9 cellular contexts compared by ENCODE assay signal in genomic region chr1:147640553-147641165, GRCh38. TPM values are rescaled to one million over a fixed set of nuclear protein-coding genes. Genes with fewer than 3 reads are reported as not detected.
DNase-seq lines count a peak whose midpoint lies in the region; ATAC-seq and TF ChIP-seq lines count a peak whose summit lies in the region.
"Had no signal": no experiment of that assay in that cellular context is flagged by ENCODE, and none has a peak within 500 bp of the region (broad histone marks: within the 10 kb centered on the region; RNA-seq: fewer than 3 reads in every experiment).

No MANE protein-coding gene starts in this region.

- H2BK15ac ChIP-seq in neuronal stem cell (ENCODE audit: low read length), result no peak overlapping the region

- DNase-seq in Caco-2 (peak; percentile 72 to 81), HT1080 (ENCODE audit: low read depth) (peak; percentile 87), PC-3 (peak; percentile 93), fibroblast of gingiva (ENCODE audit: low read depth) (peak; percentile 66), neuronal stem cell (ENCODE audit: low spot score) (peak; percentile 72), stromal cell of bone marrow (ENCODE audit: low read depth) (peak; percentile 31)
- DNase-seq in activated T-cell treated with anti-CD3 and anti-CD28 coated beads, Interleukin-2, amount 50 U/mL, for 1 hour, result peak; percentile 72

- POLR2A ChIA-PET in Caco-2 (lab: Charles Lee), result no interaction called here
- POLR2A ChIA-PET in PC-3 (lab: Charles Lee; ENCODE audit: unreplicated experiment), result no interaction called here

- intact Hi-C loops in Caco-2 (cut with micrococcal nuclease; ENCODE audit: unreplicated experiment) (loop anchor here (1.0 kb wide), 2 partner anchors 125 to 252 kb away; no protein-coding TSS in a partner anchor), PC-3 (cut with micrococcal nuclease) (loop anchor here (1.0 to 2.0 kb wide), 3 partner anchors 30 to 125 kb away; partner anchors contain the start of gene ACP6)

- H4K91ac ChIP-seq in neuronal stem cell (ENCODE audit: low read depth, low read length, poor library complexity), result no peak overlapping the region

- H3K18ac ChIP-seq in neuronal stem cell (ENCODE audit: low read length), result no peak overlapping the region

- BruUV-seq in Caco-2 (replicated peaks; lab: Mats Ljungman, UMichigan) (no TSS peak), PC-3 (replicated peaks; lab: Mats Ljungman, UMichigan) (no TSS peak)

- no peak overlapping the region for H3K4me3 Mint-ChIP-seq in Caco-2 (ENCODE audit: unreplicated experiment)
- H3K4me3 Mint-ChIP-seq: activated naive CD8-positive, alpha-beta T cell had no signal

- H3K23ac ChIP-seq in neuronal stem cell (ENCODE audit: low read depth, low read length, poor library complexity), result no peak overlapping the region

- peaks cover 1% of the 10 kb centered on the region for H3K36me3 ChIP-seq in Caco-2 (ENCODE audit: control insufficient read depth, insufficient read depth, low read length)
- H3K36me3 ChIP-seq in PC-3 (ENCODE audit: low read depth, low read length), result peaks cover 17% of the 10 kb centered on the region
- H3K36me3 ChIP-seq in neuronal stem cell (replicated peaks in 1 of 2; ENCODE audit: control insufficient read depth in 2 of 2, insufficient read depth in 2 of 2, low read length in 2 of 2), result peaks cover 5 to 13% of the 10 kb centered on the region in 2 donors

- TF ChIP-seq CTCF in Caco-2 (IDR thresholded peaks at IDR 0.05; ENCODE audit: insufficient read depth in 1 of 2, low read depth in 1 of 2, low read length in 1 of 2, severe bottlenecking in 1 of 2, unreplicated experiment in 1 of 2), result peak; percentile 83 to 91
- peak; percentile 96 for TF ChIP-seq CTCF in PC-3 (conservative IDR thresholded peaks at IDR 0.05; ENCODE audit: low read depth, low read length)

- peaks cover 11% of the 10 kb centered on the region for H3K4me1 Mint-ChIP-seq in Caco-2 (ENCODE audit: low read depth, unreplicated experiment)

- peaks cover 18% of the 10 kb centered on the region for H3K4me1 ChIP-seq in Caco-2
- peaks cover 15% of the 10 kb centered on the region; the same call in 1 of the 2 replicates for H3K4me1 ChIP-seq in PC-3 (ENCODE audit: insufficient read depth, low read length)
- peaks cover 1 to 4% of the 10 kb centered on the region in 2 donors for H3K4me1 ChIP-seq in neuronal stem cell (ENCODE audit: control insufficient read depth in 2 of 2, insufficient read depth in 1 of 2, low read depth in 1 of 2, low read length in 2 of 2)

- H3K4me2 ChIP-seq in PC-3 (ENCODE audit: low read length) (peak overlapping the region; percentile 27; the same call in 1 of the 2 replicates), neuronal stem cell (ENCODE audit: insufficient read depth, low read length, poor library complexity, severe bottlenecking) (peak overlapping the region; percentile 27)

- peak overlapping the region; percentile 50; the same call in 1 of the 2 replicates for H2AFZ ChIP-seq in PC-3 (ENCODE audit: low read length)
- no peak overlapping the region for H2AFZ ChIP-seq in neuronal stem cell (ENCODE audit: low read length)

- H3K27ac Mint-ChIP-seq in Caco-2 (ENCODE audit: unreplicated experiment), result no peak overlapping the region
- H3K27ac Mint-ChIP-seq: activated naive CD8-positive, alpha-beta T cell had no signal

- no peak overlapping the region for H2BK5ac ChIP-seq in neuronal stem cell (ENCODE audit: low read length)

- H4K8ac ChIP-seq in neuronal stem cell (ENCODE audit: low read depth, low read length), result no peak overlapping the region

- H3F3A ChIP-seq in PC-3 (ENCODE audit: low read length, unreplicated experiment), result no peaks in the 10 kb centered on the region

- no peaks in the 10 kb centered on the region for H3K27me3 Mint-ChIP-seq in Caco-2 (ENCODE audit: insufficient read depth, unreplicated experiment)
- H3K27me3 Mint-ChIP-seq: activated naive CD8-positive, alpha-beta T cell had no signal

- WGBS in neuronal stem cell (ENCODE audit: extremely low coverage in 2 of 2, insufficient read length in 2 of 2, insufficient replicate concordance in 1 of 2), 2 donors, result no CpG with 5 or more reads among the region's 9 CpGs

- H3K9me3 Mint-ChIP-seq in Caco-2 (ENCODE audit: unreplicated experiment), result no peaks in the 10 kb centered on the region

- H3K36me3 Mint-ChIP-seq in Caco-2 (ENCODE audit: insufficient read depth, unreplicated experiment), result no peaks in the 10 kb centered on the region

- no peaks in the 10 kb centered on the region for H3K27me3 ChIP-seq in Caco-2 (replicated peaks; ENCODE audit: control insufficient read depth, insufficient read depth, low read length)
- H3K27me3 ChIP-seq in PC-3 (ENCODE audit: low read length), result no peaks in the 10 kb centered on the region
- no peaks in the 10 kb centered on the region for H3K27me3 ChIP-seq in neuronal stem cell (ENCODE audit: control insufficient read depth in 3 of 3, insufficient read depth in 3 of 3, low read depth in 1 of 3, low read length in 3 of 3)

- H3K14ac ChIP-seq in neuronal stem cell (ENCODE audit: low read length), result no peak overlapping the region

- H3K9me2 ChIP-seq in PC-3 (replicated peaks; ENCODE audit: low read length), result no peaks in the 10 kb centered on the region

- no peak overlapping the region for H2AK5ac ChIP-seq in neuronal stem cell (ENCODE audit: low read depth, low read length)

- H3K27ac ChIP-seq in PC-3 (ENCODE audit: low read length) (no peak overlapping the region), neuronal stem cell (replicated peaks; ENCODE audit: low read length) (no peak overlapping the region)

- no peaks in the 10 kb centered on the region for H4K20me1 ChIP-seq in PC-3 (ENCODE audit: low read length)

- ATAC-seq in GM21360 (IDR thresholded peaks at IDR 0.05; ENCODE audit: unreplicated experiment) (peak; percentile 82), PC-3 (peak; percentile 92)

- H3K4ac ChIP-seq in neuronal stem cell (ENCODE audit: low read length), result no peak overlapping the region

- no peak overlapping the region for H3K9ac ChIP-seq in PC-3 (ENCODE audit: low read length)
- no peak overlapping the region for H3K9ac ChIP-seq in neuronal stem cell (ENCODE audit: low read depth, low read length, poor library complexity)

- H3K79me2 ChIP-seq in PC-3 (ENCODE audit: low read length), result no peaks in the 10 kb centered on the region

- CTCF ChIA-PET in Caco-2 (lab: Charles Lee), result interaction anchor here (1.4 kb wide), 1 partner anchor 28 kb away, joined by 6 read pairs; no protein-coding TSS in a partner anchor
- CTCF ChIA-PET in PC-3 (lab: Charles Lee), result interaction anchor here (0.6 kb wide), 1 partner anchor 211 kb away, joined by 14 read pairs; no protein-coding TSS in a partner anchor

- H3K4me3 ChIP-seq in Caco-2 (ENCODE audit: low read depth, low read length), result no peak overlapping the region
- H3K4me3 ChIP-seq in PC-3 (ENCODE audit: low read length), result no peak overlapping the region
- no peak overlapping the region for H3K4me3 ChIP-seq in neuronal stem cell (ENCODE audit: low read length in 2 of 2)

- H2BK120ac ChIP-seq in neuronal stem cell (ENCODE audit: low read depth, low read length), result no peak overlapping the region

- no peaks in the 10 kb centered on the region for H3K79me1 ChIP-seq in neuronal stem cell (ENCODE audit: low read depth, low read length)

- no peaks in the 10 kb centered on the region for H3K9me3 ChIP-seq in Caco-2
- H3K9me3 ChIP-seq in PC-3 (ENCODE audit: low read length), result no peaks in the 10 kb centered on the region
- H3K9me3 ChIP-seq in neuronal stem cell (replicated peaks in 1 of 2; ENCODE audit: control insufficient read depth in 2 of 2, insufficient read depth in 1 of 2, low read depth in 1 of 2, low read length in 2 of 2), result no peaks in the 10 kb centered on the region

- no peak overlapping the region for H2BK12ac ChIP-seq in neuronal stem cell (ENCODE audit: low read length)

RNA-seq across cellular contexts. Expression of gene ACP6, which starts 29.7 kb away (rescaled TPM):
- 24.6 and 26.7 TPM in 2 replicates for total RNA-seq in Caco-2 (2022)
- total RNA-seq in HT1080 (2014; rRNA removed; shearing (Covaris generic)), result 14.1 and 20.3 TPM in 2 replicates
- polyA plus RNA-seq in HT1080 (2015; cell fraction: cytosol; rRNA removed), result 16.2 and 18.7 TPM in 2 replicates
- 41.3 and 42.5 TPM in 2 replicates for polyA plus RNA-seq in HT1080 (2015; cell fraction: nucleus; rRNA removed)
- total RNA-seq in PC-3 (2014; rRNA removed), result 51.2 and 58.2 TPM in 2 replicates
- 10.1 TPM for polyA plus RNA-seq in neuronal stem cell (2013, experiment 1 of 2)
- polyA plus RNA-seq in neuronal stem cell (2013, experiment 2 of 2), result 10.3 TPM

Comparison
In these comparisons a context has a peak if more than half of its experiments do, and no peak if none do; other contexts are left out.
1. DNase-seq: peak in every context shown above with its lines; median percentile 93 in PC-3; 87 in HT1080; 76 in Caco-2; 72 in activated T-cell treated with anti-CD3 and anti-CD28 coated beads, Interleukin-2, amount 50 U/mL, for 1 hour; 72 in neuronal stem cell; 66 in fibroblast of gingiva; 31 in stromal cell of bone marrow.